ENCODE assay signal across 9 cellular contexts in genomic region chrX:102934624-102935023, GRCh38. TPM values are rescaled to one million over a fixed set of nuclear protein-coding genes. Genes with fewer than 3 reads are reported as not detected.
DNase-seq lines count a peak whose midpoint lies in the region; ATAC-seq, FAIRE-seq and TF ChIP-seq lines count a peak whose summit lies in the region.
"Had no signal": no experiment of that assay in that cellular context is flagged by ENCODE, and none has a peak within 500 bp of the region (broad histone marks: within the 10 kb centered on the region; RNA-seq: fewer than 3 reads in every experiment).

No MANE protein-coding gene starts in this region.

- H3K9me1 ChIP-seq in K562 (ENCODE audit: control insufficient read depth, insufficient read depth, low read length): no peaks in the 10 kb centered on the region

- no peak overlapping the region for H3K9ac ChIP-seq in K562 (ENCODE audit: insufficient read depth in 1 of 2, low read depth in 2 of 2, low read length in 2 of 2)
- no peak overlapping the region for H3K9ac ChIP-seq in HepG2 (ENCODE audit: insufficient read depth, low read depth, low read length)

- TF ChIP-seq RAD21 in K562 (CRISPR knock-in tag; conservative IDR thresholded peaks at IDR 0.05 in 1 of 2, IDR thresholded peaks at IDR 0.05 in 1 of 2): peak in 1 of 2 experiments; percentile 38; a peak in 1 of 4 replicates
- TF ChIP-seq RAD21 in HepG2 (CRISPR knock-in tag; IDR thresholded peaks at IDR 0.05): no peak

- H3K4me3 ChIP-seq in PC-9 (no peak overlapping the region), K562 (no peak overlapping the region), HepG2 (replicated peaks in 1 of 3; ENCODE audit: insufficient read depth in 1 of 3, low read depth in 2 of 3, low read length in 3 of 3) (no peak overlapping the region), tibial nerve (no peak overlapping the region)

- CTCF ChIA-PET in PC-9 (lab: Charles Lee) (interaction anchor here (0.9 kb wide), 1 partner anchor 9 kb away, joined by 3 read pairs; no protein-coding TSS in a partner anchor), K562 (lab: Yijun Ruan, JAX; ENCODE audit: low intra/inter-chr PET ratio) (interaction anchor here (0.6 to 1.3 kb wide), 2 partner anchors 222 to 242 kb away, joined by 4 to 5 read pairs; no protein-coding TSS in a partner anchor), HepG2 (lab: Yijun Ruan, JAX; ENCODE audit: low intra/inter-chr PET ratio, low total read pairs) (interaction anchor here (1.7 kb wide), 1 partner anchor 224 kb away, joined by 5 read pairs; no protein-coding TSS in a partner anchor)

- TF ChIP-seq EP300 in K562 (IDR thresholded peaks at IDR 0.05; ENCODE audit: low read length): no peak
- no peak for TF ChIP-seq EP300 in HepG2 (IDR thresholded peaks at IDR 0.05; ENCODE audit: low read depth in 2 of 2, low read length in 2 of 2)
- TF ChIP-seq EP300 in HepG2 (CRISPR knock-in tag; IDR thresholded peaks at IDR 0.05; ENCODE audit: borderline replicate concordance): no peak
- no peak for TF ChIP-seq EP300 in tibial nerve (IDR thresholded peaks at IDR 0.05)

- in situ Hi-C loops in K562 (cut with MboI): loop anchor here (25.0 kb wide), 1 partner anchor 528 kb away; no protein-coding TSS in a partner anchor
- in situ Hi-C loops in HepG2 (cut with HindIII; ENCODE audit: extremely low pct_ligation_motif_present, low pct_unique_long_range_greater_than_20kb): no loop called here

- TF ChIP-seq POLR2A in K562 (conservative IDR thresholded peaks at IDR 0.05) (no peak), HepG2 (IDR thresholded peaks at IDR 0.05; ENCODE audit: insufficient read depth in 1 of 2, low read depth in 2 of 2, low read length in 2 of 2) (no peak), tibial nerve (IDR thresholded peaks at IDR 0.05) (no peak)

- WGBS in K562 (ENCODE audit: insufficient coverage, low coverage, missing lambda C conversion rate): 15% methylated on average over 3 of the region's 3 CpGs
- WGBS in HepG2 (ENCODE audit: low lambda C conversion rate): 67% methylated on average over 3 of the region's 3 CpGs
- 45 to 75% methylated on average over 3 of the region's 3 CpGs for WGBS in tibial nerve, 2 donors

- POLR2A ChIA-PET in PC-9 (lab: Charles Lee; ENCODE audit: unreplicated experiment): interaction anchor here (0.8 kb wide), 1 partner anchor 293 kb away, joined by 10 read pairs; no protein-coding TSS in a partner anchor
- POLR2A ChIA-PET in K562 (lab: Yijun Ruan, JAX): interaction anchor here (0.7 to 0.9 kb wide), 2 partner anchors 15 to 313 kb away, joined by 3 read pairs; no protein-coding TSS in a partner anchor
- POLR2A ChIA-PET in HepG2 (lab: Yijun Ruan, JAX): no interaction called here

- H3K79me2 ChIP-seq in PC-9 (ENCODE audit: low read depth) (no peaks in the 10 kb centered on the region), K562 (ENCODE audit: control insufficient read depth, insufficient read depth, low read length) (no peaks in the 10 kb centered on the region), HepG2 (ENCODE audit: insufficient read depth, low read length) (no peaks in the 10 kb centered on the region)

- TF ChIP-seq CTCF in PC-9 (conservative IDR thresholded peaks at IDR 0.05): peak; percentile 70
- TF ChIP-seq CTCF in K562 (IDR thresholded peaks at IDR 0.05 in 2 of 3, conservative IDR thresholded peaks at IDR 0.05 in 1 of 3; ENCODE audit: insufficient read depth in 2 of 3, low read depth in 1 of 3, low read length in 3 of 3): peak; percentile 54 to 75 (median 62)
- peak; percentile 52 for TF ChIP-seq CTCF in HepG2 (CRISPR knock-in tag; IDR thresholded peaks at IDR 0.05)
- TF ChIP-seq CTCF in tibial nerve (IDR thresholded peaks at IDR 0.05): peak; percentile 36 to 71 (median 44)

- H3K4me1 ChIP-seq in PC-9 (replicated peaks; ENCODE audit: insufficient read depth) (no peaks in the 10 kb centered on the region), K562 (replicated peaks in 1 of 2; ENCODE audit: control insufficient read depth in 2 of 2, insufficient read depth in 2 of 2, low read length in 2 of 2) (no peaks in the 10 kb centered on the region), HepG2 (ENCODE audit: insufficient read depth, low read length) (no peaks in the 10 kb centered on the region), tibial nerve (no peaks in the 10 kb centered on the region)

- DNase-seq in D341Med (ENCODE audit: low spot score): peak; percentile 33
- DNase-seq in PC-9: peak in 1 of 2 experiments; percentile 20
- peak; percentile 18 to 46 (median 33) for DNase-seq in K562 (ENCODE audit: extremely low read depth in 1 of 4, low spot score in 3 of 4)
- DNase-seq in HepG2 (ENCODE audit: low spot score): peak; percentile 3
- DNase-seq in tibial nerve (ENCODE audit: low spot score in 2 of 2): peak; percentile 10 to 12

- peak; percentile 57 for ATAC-seq in GM19463 (IDR thresholded peaks at IDR 0.05; ENCODE audit: unreplicated experiment)
- ATAC-seq in K562: peak; percentile 69
- ATAC-seq in HepG2: no peak
- no peak for ATAC-seq in HG03432 (IDR thresholded peaks at IDR 0.05; ENCODE audit: unreplicated experiment)
- ATAC-seq in HG03469 (IDR thresholded peaks at IDR 0.05; ENCODE audit: unreplicated experiment): no peak
- ATAC-seq: T-cell had no signal

- H3K27me3 ChIP-seq in PC-9 (ENCODE audit: insufficient read depth, low read depth) (no peaks in the 10 kb centered on the region), K562 (ENCODE audit: control insufficient read depth in 2 of 2, insufficient read depth in 2 of 2, low read length in 2 of 2) (no peaks in the 10 kb centered on the region), HepG2 (ENCODE audit: control insufficient read depth in 1 of 2, insufficient read depth in 2 of 2, low read length in 2 of 2) (no peaks in the 10 kb centered on the region), tibial nerve (peaks cover 0 to 5% of the 10 kb centered on the region in 2 donors)

- H3K27ac ChIP-seq in PC-9 (no peak overlapping the region), K562 (ENCODE audit: extremely low read depth, low read depth, low read length) (no peak overlapping the region), HepG2 (ENCODE audit: extremely low read length, insufficient read depth, low read length) (no peak overlapping the region), tibial nerve (no peak overlapping the region)

- BruUV-seq in PC-9 (replicated peaks; lab: Mats Ljungman, UMichigan) (no TSS peak), K562 (replicated peaks; lab: Mats Ljungman, UMichigan) (no TSS peak), HepG2 (replicated peaks; lab: Mats Ljungman, UMichigan) (no TSS peak)

- H3F3A ChIP-seq in PC-9 (ENCODE audit: insufficient read depth, low read depth): no peaks in the 10 kb centered on the region

- H3K9me3 ChIP-seq in PC-9 (ENCODE audit: insufficient read depth, low read depth) (no peaks in the 10 kb centered on the region), K562 (replicated peaks; ENCODE audit: control insufficient read depth, insufficient read depth, low read depth, low read length) (no peaks in the 10 kb centered on the region), HepG2 (ENCODE audit: low read length) (no peaks in the 10 kb centered on the region), tibial nerve (no peaks in the 10 kb centered on the region)

- H3K9me2 ChIP-seq in PC-9 (ENCODE audit: insufficient read depth): no peaks in the 10 kb centered on the region

- H2AFZ ChIP-seq in PC-9 (no peak overlapping the region), K562 (ENCODE audit: low read depth, low read length) (no peak overlapping the region), HepG2 (ENCODE audit: low read length) (no peak overlapping the region)

- intact Hi-C loops in PC-9 (cut with micrococcal nuclease; ENCODE audit: unreplicated experiment) (loop anchor here (5.0 kb wide), 1 partner anchor 223 kb away; no protein-coding TSS in a partner anchor), K562 (cut with micrococcal nuclease) (no loop called here), HepG2 (cut with micrococcal nuclease; ENCODE audit: unreplicated experiment) (no loop called here)

- no peaks in the 10 kb centered on the region for H3K36me3 ChIP-seq in PC-9 (ENCODE audit: low read depth)
- H3K36me3 ChIP-seq in K562 (ENCODE audit: control insufficient read depth, insufficient read depth, low read length): no peaks in the 10 kb centered on the region
- no peaks in the 10 kb centered on the region for H3K36me3 ChIP-seq in HepG2 (replicated peaks in 1 of 2; ENCODE audit: control insufficient read depth in 1 of 2, insufficient read depth in 2 of 2, low read length in 2 of 2)
- H3K36me3 ChIP-seq in tibial nerve: no peaks in the 10 kb centered on the region

- H4K20me1 ChIP-seq in PC-9 (ENCODE audit: insufficient read depth): no peaks in the 10 kb centered on the region
- H4K20me1 ChIP-seq in K562 (replicated peaks; ENCODE audit: control insufficient read depth, insufficient read depth, low read length): no peaks in the 10 kb centered on the region
- H4K20me1 ChIP-seq in HepG2 (ENCODE audit: insufficient read depth, low read length): no peaks in the 10 kb centered on the region

- no peak overlapping the region for H3K4me2 ChIP-seq in PC-9
- H3K4me2 ChIP-seq in K562 (ENCODE audit: insufficient read depth, low read length): no peak overlapping the region
- no peak overlapping the region for H3K4me2 ChIP-seq in HepG2 (ENCODE audit: low read depth, low read length)

- FAIRE-seq in K562 (lab: Jason Lieb, UNC): peak; percentile 89
- no peak for FAIRE-seq in HepG2 (lab: Jason Lieb, UNC)

RNA-seq across cellular contexts. Expression of gene RAB40AL, which starts 2.4 kb away (rescaled TPM):
- total RNA-seq in PC-9 (2021) (2.1 and 2.6 TPM in 2 replicates), K562 (2014; rRNA removed) (0.49 TPM in 1 of 2 replicates, not detected in the other), K562 (2014; rRNA removed; fragmentation: Illumina TruSeq; extraction: Trizol) (0.44 TPM in 1 of 2 replicates, not detected in the other), K562 (2015; rRNA removed; fragmentation: Illumina TruSeq; extraction: Trizol) (0.43 and 0.64 TPM in 2 replicates), K562 (2021) (0.42 and 0.51 TPM in 2 replicates), HepG2 (2016; rRNA removed; fragmentation: Illumina TruSeq; extraction: Trizol) (0.40 TPM in 1 of 2 replicates, not detected in the other), tibial nerve (1 to 10 TPM in 3 of 4 donors, not detected in 1; 1.4 to 3.3 (median 2.4) TPM)
- total RNA-seq in K562 (2011; cell fraction: chromatin; rRNA removed; ENCODE audit: low replicate concordance): 2.3 and 2.5 TPM in 2 replicates
- 1.2 and 2.9 TPM in 2 replicates for total RNA-seq in K562 (2011; cell fraction: nucleolus; rRNA removed)
- total RNA-seq in K562 (2011; cell fraction: nucleoplasm; rRNA removed): 1.7 and 2.7 TPM in 2 replicates
- polyA plus RNA-seq in K562 (2011; rRNA removed) (0.19 and 0.21 TPM in 2 replicates), K562 (2014; fragmentation: Illumina TruSeq; extraction: Trizol) (0.21 TPM in 1 of 2 replicates, not detected in the other), K562 (2014; fragmentation: Nextera tagmentation; extraction: Ambion mirVana) (not detected), K562 (2014; rRNA removed) (0.13 and 0.54 TPM in 2 replicates), HepG2 (2011; rRNA removed) (0.08 and 0.44 TPM in 2 replicates)
- 0.07 and 0.18 TPM in 2 replicates for polyA plus RNA-seq in K562 (2011; cell fraction: cytosol; rRNA removed)
- polyA plus RNA-seq in K562 (2011; cell fraction: nucleus; rRNA removed): 1.9 and 4.1 TPM in 2 replicates
- polyA plus RNA-seq in K562 (2012): 0.36 TPM in 1 of 2 replicates, not detected in the other
- polyA minus RNA-seq in K562 (2011; rRNA and poly(A)+ RNA removed): 0.67 and 1.3 TPM in 2 replicates
- polyA minus RNA-seq in K562 (2011; cell fraction: cytosol; rRNA and poly(A)+ RNA removed): not detected in 2 replicates
- 2.4 and 4.1 TPM in 2 replicates for polyA minus RNA-seq in K562 (2011; cell fraction: nucleus; rRNA and poly(A)+ RNA removed)
- not detected in 2 replicates for total RNA-seq in HepG2 (2016; cell fraction: cytosol; rRNA removed; fragmentation: Illumina TruSeq; extraction: Trizol; ENCODE audit: low read depth)
- total RNA-seq in HepG2 (2016; cell fraction: insoluble cytoplasmic fraction; rRNA removed; fragmentation: Illumina TruSeq; extraction: Trizol): 0.15 TPM in 1 of 2 replicates, not detected in the other
- total RNA-seq in HepG2 (2016; cell fraction: membrane; rRNA removed; fragmentation: Illumina TruSeq; extraction: Trizol): not detected in 2 replicates
- 1.8 and 2.6 TPM in 2 replicates for total RNA-seq in HepG2 (2016; cell fraction: nucleus; rRNA removed; fragmentation: Illumina TruSeq; extraction: Trizol)
- polyA plus RNA-seq in HepG2 (2011; cell fraction: cytosol; rRNA removed): 0.07 TPM in 1 of 2 replicates, not detected in the other
- polyA plus RNA-seq in HepG2 (2011; cell fraction: nucleus; rRNA removed): 2.7 and 2.8 TPM in 2 replicates
- polyA plus RNA-seq in HepG2 (2012): not detected in 2 replicates
- polyA plus RNA-seq in HepG2 (2016; cell fraction: cytosol; fragmentation: Illumina TruSeq; extraction: Trizol; ENCODE audit: low read depth): not detected in 2 replicates
- not detected in 2 replicates for polyA plus RNA-seq in HepG2 (2016; cell fraction: insoluble cytoplasmic fraction; fragmentation: Illumina TruSeq; extraction: Trizol; ENCODE audit: low read depth)
- not detected in 2 replicates for polyA plus RNA-seq in HepG2 (2016; cell fraction: membrane; fragmentation: Illumina TruSeq; extraction: Trizol; ENCODE audit: low read depth)
- polyA plus RNA-seq in HepG2 (2016; cell fraction: nucleus; fragmentation: Illumina TruSeq; extraction: Trizol; ENCODE audit: insufficient read depth, low read depth): 1.1 TPM in 1 of 2 replicates, not detected in the other
- polyA minus RNA-seq in HepG2 (2011; rRNA and poly(A)+ RNA removed; ENCODE audit: low replicate concordance): 7.4 and 13.8 TPM in 2 replicates
- polyA minus RNA-seq in HepG2 (2011; cell fraction: cytosol; rRNA and poly(A)+ RNA removed): not detected in 2 replicates
- polyA minus RNA-seq in HepG2 (2011; cell fraction: nucleus; rRNA and poly(A)+ RNA removed): 11.1 and 12.2 TPM in 2 replicates

Comparison
In these comparisons a context has a peak if more than half of its experiments do, and no peak if none do; other contexts are left out.
1. ATAC-seq: peak in GM19463 (single experiment) and K562 (single experiment); none in HepG2 (single experiment), HG03432 (single experiment) and HG03469 (single experiment).
2. Peak in every context shown above with its lines, with median percentiles within 50 percentile points of each other: CTCF ChIP-seq.